Comparison of ENCODE assay signal across 25 cellular contexts in genomic region chr16:24821129-24821528, GRCh38. TPM values are rescaled to one million over a fixed set of nuclear protein-coding genes. Genes with fewer than 3 reads are reported as not detected.
DNase-seq lines count a peak whose midpoint lies in the region; ATAC-seq and TF ChIP-seq lines count a peak whose summit lies in the region.
"Had no signal": no experiment of that assay in that cellular context is flagged by ENCODE, and none has a peak within 500 bp of the region (broad histone marks: within the 10 kb centered on the region; RNA-seq: fewer than 3 reads in every experiment).

No MANE protein-coding gene starts in this region.

- H3K27me3 ChIP-seq in CD8-positive, alpha-beta memory T cell (ENCODE audit: insufficient read depth, low read length, poor library complexity, severe bottlenecking) = no peaks in the 10 kb centered on the region
- H3K27me3 ChIP-seq: uterus had no signal

- peak overlapping the region; percentile 60 for H3K27ac ChIP-seq in epithelial cell of prostate
- H3K27ac ChIP-seq in CD8-positive, alpha-beta memory T cell (ENCODE audit: low read depth, low read length) = no peak overlapping the region
- H3K27ac ChIP-seq: uterus had no signal

- POLR2A ChIA-PET in T-cell (lab: Charles Lee) = no interaction called here
- POLR2A ChIA-PET in CD8-positive, alpha-beta memory T cell (lab: Charles Lee) = no interaction called here

- TF ChIP-seq CTCF in chondrocyte (IDR thresholded peaks at IDR 0.05) = no peak

- H3K4me3 ChIP-seq in CD8-positive, alpha-beta memory T cell (ENCODE audit: low read length) = no peak overlapping the region
- H3K4me3 ChIP-seq: uterus had no signal

- peak overlapping the region; percentile 23 for H3K27ac Mint-ChIP-seq in activated T-cell treated with anti-CD3 and anti-CD28 coated beads, Interleukin-2, amount 50 U/mL, for 72 hours
- H3K27ac Mint-ChIP-seq in T-cell = peak overlapping the region; percentile 22 to 24
- H3K27ac Mint-ChIP-seq in stimulated activated effector memory CD8-positive, alpha-beta T cell treated with anti-CD3 and anti-CD28 coated beads, Interleukin-12 subunit alpha, Interleukin-12 subunit beta, amount 100 ng/mL, for 72 hours = peak overlapping the region; percentile 81
- no peak overlapping the region for H3K27ac Mint-ChIP-seq in chondrocyte (ENCODE audit: unreplicated experiment)
- peak overlapping the region in 3 of 8 donors; percentile 11 to 69 (median 60) for H3K27ac Mint-ChIP-seq in CD8-positive, alpha-beta memory T cell
- H3K27ac Mint-ChIP-seq: B cell had no signal

- no peaks in the 10 kb centered on the region for H3K9me3 ChIP-seq in CD8-positive, alpha-beta memory T cell (ENCODE audit: low read length)
- H3K9me3 ChIP-seq: Caco-2, uterus had no signal

- peaks cover 9 to 26% of the 10 kb centered on the region in 2 donors for H3K36me3 Mint-ChIP-seq in activated T-cell treated with anti-CD3 and anti-CD28 coated beads, Interleukin-2, amount 50 U/mL, for 72 hours (ENCODE audit: insufficient read depth in 2 of 2)
- H3K36me3 Mint-ChIP-seq in T-cell = peaks cover 73% of the 10 kb centered on the region
- H3K36me3 Mint-ChIP-seq in stimulated activated effector memory CD8-positive, alpha-beta T cell treated with anti-CD3 and anti-CD28 coated beads, Interleukin-12 subunit alpha, Interleukin-12 subunit beta, amount 100 ng/mL, for 72 hours = peaks cover 100% of the 10 kb centered on the region
- H3K36me3 Mint-ChIP-seq in chondrocyte (ENCODE audit: low read depth) = peaks cover 42% of the 10 kb centered on the region
- peaks cover 12 to 95% (median 43%) of the 10 kb centered on the region in 3 donors for H3K36me3 Mint-ChIP-seq in CD8-positive, alpha-beta memory T cell

- ATAC-seq in activated T-cell treated with anti-CD3 and anti-CD28 coated beads, Interleukin-2, amount 50 U/mL, for 72 hours (replicated peaks in 1 of 2) = no peak
- ATAC-seq in T-cell (replicated peaks in 1 of 4) (no peak), HG03139 (IDR thresholded peaks at IDR 0.05; ENCODE audit: unreplicated experiment) (no peak)
- ATAC-seq in stimulated activated effector memory CD8-positive, alpha-beta T cell treated with anti-CD3 and anti-CD28 coated beads, Interleukin-12 subunit alpha, Interleukin-12 subunit beta, amount 100 ng/mL, for 72 hours = no peak
- ATAC-seq: HCT116 had no signal

- CTCF ChIA-PET in T-cell (lab: Charles Lee) = no interaction called here
- CTCF ChIA-PET in CD8-positive, alpha-beta memory T cell (lab: Charles Lee) = no interaction called here

- no peaks in the 10 kb centered on the region for H3K27me3 Mint-ChIP-seq in activated T-cell treated with anti-CD3 and anti-CD28 coated beads, Interleukin-2, amount 50 U/mL, for 72 hours (ENCODE audit: low read depth)
- H3K27me3 Mint-ChIP-seq in T-cell = no peaks in the 10 kb centered on the region
- no peaks in the 10 kb centered on the region for H3K27me3 Mint-ChIP-seq in chondrocyte (ENCODE audit: low read depth)
- peaks cover 0 to 2% of the 10 kb centered on the region in 2 donors for H3K27me3 Mint-ChIP-seq in CD8-positive, alpha-beta memory T cell
- H3K27me3 Mint-ChIP-seq: B cell had no signal

- peaks cover 72% of the 10 kb centered on the region for H3K36me3 ChIP-seq in CD8-positive, alpha-beta memory T cell (ENCODE audit: insufficient read depth, low read length)
- H3K36me3 ChIP-seq: uterus had no signal

- H3K9me3 Mint-ChIP-seq in activated T-cell treated with anti-CD3 and anti-CD28 coated beads, Interleukin-2, amount 50 U/mL, for 72 hours = no peaks in the 10 kb centered on the region
- H3K9me3 Mint-ChIP-seq in T-cell (no peaks in the 10 kb centered on the region), chondrocyte (ENCODE audit: low read depth) (no peaks in the 10 kb centered on the region)
- H3K9me3 Mint-ChIP-seq in stimulated activated effector memory CD8-positive, alpha-beta T cell treated with anti-CD3 and anti-CD28 coated beads, Interleukin-12 subunit alpha, Interleukin-12 subunit beta, amount 100 ng/mL, for 72 hours = no peaks in the 10 kb centered on the region
- no peaks in the 10 kb centered on the region for H3K9me3 Mint-ChIP-seq in CD8-positive, alpha-beta memory T cell

- DNase-seq in activated T-cell treated with anti-CD3 and anti-CD28 coated beads, Interleukin-2, amount 50 U/mL, for 72 hours = no peak
- DNase-seq in activated T-cell treated with anti-CD3 and anti-CD28 coated beads for 4 hours (no peak), T-cell (no peak), epithelial cell of prostate (ENCODE audit: low read depth, low spot score) (no peak), chondrocyte (ENCODE audit: low spot score) (no peak)
- DNase-seq in stimulated activated effector memory CD8-positive, alpha-beta T cell treated with anti-CD3 and anti-CD28 coated beads, Interleukin-12 subunit alpha, Interleukin-12 subunit beta, amount 100 ng/mL, for 72 hours (ENCODE audit: low spot score in 2 of 2) = no peak
- no peak for DNase-seq in CD8-positive, alpha-beta memory T cell
- DNase-seq: activated CD8-positive, alpha-beta memory T cell treated with anti-CD3 and anti-CD28 coated beads, Interleukin-2, amount 50 U/mL, for 4 hours; activated effector memory CD4-positive, alpha-beta T cell treated with anti-CD3 and anti-CD28 coated beads, Interleukin-2, amount 50 U/mL, for 16 hours; Caco-2; kidney glomerular epithelial cell; NCI-H1930; NCI-H345; occipital lobe; stimulated activated CD8-positive, alpha-beta memory T cell treated with anti-CD3 and anti-CD28 coated beads, Interleukin-4, amount 100 ng/mL, for 48 hours; T1000; uterus had no signal

- H3K4me1 ChIP-seq in CD8-positive, alpha-beta memory T cell (ENCODE audit: insufficient read depth, low read length) = no peaks in the 10 kb centered on the region
- H3K4me1 ChIP-seq: Caco-2, uterus had no signal

- H3K4me1 Mint-ChIP-seq in activated T-cell treated with anti-CD3 and anti-CD28 coated beads, Interleukin-2, amount 50 U/mL, for 72 hours (ENCODE audit: low read depth) = no peaks in the 10 kb centered on the region
- H3K4me1 Mint-ChIP-seq in T-cell = no peaks in the 10 kb centered on the region
- no peaks in the 10 kb centered on the region for H3K4me1 Mint-ChIP-seq in stimulated activated effector memory CD8-positive, alpha-beta T cell treated with anti-CD3 and anti-CD28 coated beads, Interleukin-12 subunit alpha, Interleukin-12 subunit beta, amount 100 ng/mL, for 72 hours
- H3K4me1 Mint-ChIP-seq in chondrocyte (ENCODE audit: low read depth) = no peaks in the 10 kb centered on the region
- H3K4me1 Mint-ChIP-seq in CD8-positive, alpha-beta memory T cell = peaks cover 0 to 2% (median 0%) of the 10 kb centered on the region in 3 donors
- H3K4me1 Mint-ChIP-seq: B cell had no signal

- no peak overlapping the region for H3K4me3 Mint-ChIP-seq in activated T-cell treated with anti-CD3 and anti-CD28 coated beads, Interleukin-2, amount 50 U/mL, for 72 hours
- H3K4me3 Mint-ChIP-seq in T-cell (peak overlapping the region in 1 of 3 donors; percentile 21), chondrocyte (ENCODE audit: unreplicated experiment) (no peak overlapping the region)
- no peak overlapping the region for H3K4me3 Mint-ChIP-seq in stimulated activated effector memory CD8-positive, alpha-beta T cell treated with anti-CD3 and anti-CD28 coated beads, Interleukin-12 subunit alpha, Interleukin-12 subunit beta, amount 100 ng/mL, for 72 hours
- H3K4me3 Mint-ChIP-seq in CD8-positive, alpha-beta memory T cell = no peak overlapping the region
- H3K4me3 Mint-ChIP-seq: B cell had no signal

RNA-seq across cellular contexts. Expression of gene SLC5A11, which starts 24.6 kb away (rescaled TPM):
- total RNA-seq in activated T-cell treated with anti-CD3 and anti-CD28 coated beads, Interleukin-2, amount 50 U/mL, for 72 hours = under 1 TPM in 1 of 2 donors, not detected in 1; 0.21 TPM
- total RNA-seq in T-cell (1 to 10 TPM in 1 of 5 donors, under 1 TPM in 3, not detected in 1; 0.36 to 4.2 (median 0.62) TPM), chondrocyte (not detected in 3 replicates)
- total RNA-seq in CD8-positive, alpha-beta memory T cell = under 1 TPM; 0.15 to 0.20 TPM
- not detected for polyA plus RNA-seq in CD8-positive, alpha-beta memory T cell
- total RNA-seq: cardiac septum, Daoy, endothelial cell of umbilical vein, lung microvascular endothelial cell, occipital lobe, skeletal muscle tissue, uterus had no signal
